Comparison of ENCODE assay signal across 9 cellular contexts in genomic region chr1:12047120-12047876, GRCh38. TPM values are rescaled to one million over a fixed set of nuclear protein-coding genes. Genes with fewer than 3 reads are reported as not detected.
DNase-seq lines count a peak whose midpoint lies in the region; ATAC-seq and TF ChIP-seq lines count a peak whose summit lies in the region.
"Had no signal": no experiment of that assay in that cellular context is flagged by ENCODE, and none has a peak within 500 bp of the region (broad histone marks: within the 10 kb centered on the region; RNA-seq: fewer than 3 reads in every experiment).

No MANE protein-coding gene starts in this region.

- H3K27me3 ChIP-seq in tibial artery: peaks cover 0 to 13% of the 10 kb centered on the region in 2 donors

- H3K9me3 Mint-ChIP-seq in activated naive CD8-positive, alpha-beta T cell treated with anti-CD3 and anti-CD28 coated beads, Interleukin-2, amount 10 ng/mL, durations not matched to agents 7 days and 5 days: no peaks in the 10 kb centered on the region
- H3K9me3 Mint-ChIP-seq in stimulated activated naive B cell treated with anti-CD40 and anti-IgM and Interleukin-4, amounts not matched to agents 10 μg/mL and 1 μg/mL and 100 μg/mL, for 72 hours: no peaks in the 10 kb centered on the region

- H3K4me1 ChIP-seq in tibial artery: peaks cover 0 to 7% (median 6%) of the 10 kb centered on the region in 4 donors

- peak; percentile 52 for ATAC-seq in HG03521 (IDR thresholded peaks at IDR 0.05; ENCODE audit: unreplicated experiment)
- peak; percentile 85 for ATAC-seq in activated naive CD8-positive, alpha-beta T cell treated with anti-CD3 and anti-CD28 coated beads, Interleukin-2, amount 10 ng/mL, durations not matched to agents 7 days and 5 days (ENCODE audit: low read depth)
- ATAC-seq in stimulated activated naive B cell treated with anti-CD40 and anti-IgM and Interleukin-4, amounts not matched to agents 10 μg/mL and 1 μg/mL and 100 μg/mL, for 72 hours (replicated peaks): peak; percentile 69 to 70
- no peak for ATAC-seq in HG03457 (IDR thresholded peaks at IDR 0.05; ENCODE audit: unreplicated experiment)
- no peak for ATAC-seq in omental fat pad (ENCODE audit: low FRiP score)

- no peak overlapping the region for H3K27ac ChIP-seq in tibial artery

- H3K36me3 Mint-ChIP-seq in activated naive CD8-positive, alpha-beta T cell treated with anti-CD3 and anti-CD28 coated beads, Interleukin-2, amount 10 ng/mL, durations not matched to agents 7 days and 5 days: no peaks in the 10 kb centered on the region
- H3K36me3 Mint-ChIP-seq in stimulated activated naive B cell treated with anti-CD40 and anti-IgM and Interleukin-4, amounts not matched to agents 10 μg/mL and 1 μg/mL and 100 μg/mL, for 72 hours: no peaks in the 10 kb centered on the region

- peaks cover 11% of the 10 kb centered on the region for H3K4me1 Mint-ChIP-seq in activated naive CD8-positive, alpha-beta T cell treated with anti-CD3 and anti-CD28 coated beads, Interleukin-2, amount 10 ng/mL, durations not matched to agents 7 days and 5 days
- H3K4me1 Mint-ChIP-seq in stimulated activated naive B cell treated with anti-CD40 and anti-IgM and Interleukin-4, amounts not matched to agents 10 μg/mL and 1 μg/mL and 100 μg/mL, for 72 hours: peaks cover 11 to 21% of the 10 kb centered on the region in 2 donors

- no peaks in the 10 kb centered on the region for H3K9me3 ChIP-seq in tibial artery

- H3K4me3 Mint-ChIP-seq in activated naive CD8-positive, alpha-beta T cell treated with anti-CD3 and anti-CD28 coated beads, Interleukin-2, amount 10 ng/mL, durations not matched to agents 7 days and 5 days: no peak overlapping the region
- H3K4me3 Mint-ChIP-seq in stimulated activated naive B cell treated with anti-CD40 and anti-IgM and Interleukin-4, amounts not matched to agents 10 μg/mL and 1 μg/mL and 100 μg/mL, for 72 hours: no peak overlapping the region

- POLR2A ChIA-PET in activated naive CD8-positive, alpha-beta T cell treated with anti-CD3 and anti-CD28 coated beads, Interleukin-2, amount 10 ng/mL, durations not matched to agents 7 days and 5 days (lab: Charles Lee): interaction anchor here (0.7 to 2.5 kb wide), 5 partner anchors 10 to 139 kb away, joined by 3 to 15 read pairs (median 3); partner anchors contain the start of gene MIIP

- intact Hi-C loops in tibial artery (cut with DNase I; ENCODE audit: low total_unique reads): no loop called here

- H3K27me3 Mint-ChIP-seq in activated naive CD8-positive, alpha-beta T cell treated with anti-CD3 and anti-CD28 coated beads, Interleukin-2, amount 10 ng/mL, durations not matched to agents 7 days and 5 days: peaks cover 15% of the 10 kb centered on the region
- no peaks in the 10 kb centered on the region for H3K27me3 Mint-ChIP-seq in stimulated activated naive B cell treated with anti-CD40 and anti-IgM and Interleukin-4, amounts not matched to agents 10 μg/mL and 1 μg/mL and 100 μg/mL, for 72 hours

- DNase-seq in activated gamma-delta T cell treated with Interleukin-2 at 50 U/mL for 16 hours (peak; percentile 18), activated gamma-delta T cell (lab: John Stamatoyannopoulos, UW) (no peak), tibial artery (no peak), omental fat pad (ENCODE audit: low spot score) (no peak)
- DNase-seq in activated naive CD8-positive, alpha-beta T cell treated with anti-CD3 and anti-CD28 coated beads, Interleukin-2, amount 10 ng/mL, durations not matched to agents 7 days and 5 days: peak; percentile 67
- DNase-seq in stimulated activated naive B cell treated with anti-CD40 and anti-IgM and Interleukin-4, amounts not matched to agents 10 μg/mL and 1 μg/mL and 100 μg/mL, for 72 hours: peak; percentile 67

- no peak overlapping the region for H3K27ac Mint-ChIP-seq in activated naive CD8-positive, alpha-beta T cell treated with anti-CD3 and anti-CD28 coated beads, Interleukin-2, amount 10 ng/mL, durations not matched to agents 7 days and 5 days
- H3K27ac Mint-ChIP-seq in stimulated activated naive B cell treated with anti-CD40 and anti-IgM and Interleukin-4, amounts not matched to agents 10 μg/mL and 1 μg/mL and 100 μg/mL, for 72 hours: no peak overlapping the region

- no peak overlapping the region for H3K4me3 ChIP-seq in tibial artery
- H3K4me3 ChIP-seq: lung had no signal

- H3K36me3 ChIP-seq in tibial artery: no peaks in the 10 kb centered on the region

- TF ChIP-seq CTCF in tibial artery (IDR thresholded peaks at IDR 0.05): no peak
- TF ChIP-seq CTCF in omental fat pad (IDR thresholded peaks at IDR 0.05): no peak

RNA-seq across cellular contexts. Expression of gene TNFRSF8, which starts 15.8 kb away (rescaled TPM):
- total RNA-seq in activated naive CD8-positive, alpha-beta T cell treated with anti-CD3 and anti-CD28 coated beads, Interleukin-2, amount 10 ng/mL, durations not matched to agents 7 days and 5 days: under 1 TPM; 0.17 to 0.22 TPM
- 10 to 100 TPM in 1 of 4 donors, 1 to 10 TPM in 3; 2.9 to 31.9 (median 5.1) TPM for total RNA-seq in omental fat pad

RNA-seq across cellular contexts. Expression of gene MIIP, which starts 28.0 kb away (rescaled TPM):
- total RNA-seq in activated naive CD8-positive, alpha-beta T cell treated with anti-CD3 and anti-CD28 coated beads, Interleukin-2, amount 10 ng/mL, durations not matched to agents 7 days and 5 days: 10 to 100 TPM; 34.3 to 36.2 TPM
- 10 to 100 TPM; 25.9 to 40.6 (median 33.9) TPM for total RNA-seq in omental fat pad

Comparison
In these comparisons a context has a peak if more than half of its experiments do, and no peak if none do; other contexts are left out.
1. DNase-seq: peak in activated gamma-delta T cell treated with Interleukin-2 at 50 U/mL for 16 hours (single experiment), activated naive CD8-positive, alpha-beta T cell treated with anti-CD3 and anti-CD28 coated beads, Interleukin-2, amount 10 ng/mL, durations not matched to agents 7 days and 5 days (single experiment) and stimulated activated naive B cell treated with anti-CD40 and anti-IgM and Interleukin-4, amounts not matched to agents 10 μg/mL and 1 μg/mL and 100 μg/mL, for 72 hours (single experiment); none in activated gamma-delta T cell (single experiment), tibial artery (0 of 2) and omental fat pad (single experiment).
2. ATAC-seq: peak in HG03521 (single experiment), activated naive CD8-positive, alpha-beta T cell treated with anti-CD3 and anti-CD28 coated beads, Interleukin-2, amount 10 ng/mL, durations not matched to agents 7 days and 5 days (single experiment) and stimulated activated naive B cell treated with anti-CD40 and anti-IgM and Interleukin-4, amounts not matched to agents 10 μg/mL and 1 μg/mL and 100 μg/mL, for 72 hours (2 of 2); none in HG03457 (single experiment) and omental fat pad (single experiment).